ENCODE assay signal across 9 cellular contexts in the genomic region with DNA sequence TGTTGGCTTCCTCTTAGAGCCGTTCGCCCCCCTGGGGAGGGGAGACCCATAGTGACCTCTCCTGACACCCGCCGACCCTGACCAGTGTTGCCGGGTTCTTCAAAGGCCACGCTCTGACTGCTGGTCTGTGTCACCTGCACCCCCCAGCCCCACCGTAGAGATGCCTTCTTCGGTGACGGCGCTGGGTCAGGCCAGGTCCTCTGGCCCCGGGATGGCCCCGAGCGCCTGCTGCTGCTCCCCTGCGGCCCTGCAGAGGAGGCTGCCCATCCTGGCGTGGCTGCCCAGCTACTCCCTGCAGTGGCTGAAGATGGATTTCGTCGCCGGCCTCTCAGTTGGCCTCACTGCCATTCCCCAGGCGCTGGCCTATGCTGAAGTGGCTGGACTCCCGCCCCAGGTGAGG. TPM values are rescaled to one million over a fixed set of nuclear protein-coding genes. Genes with fewer than 3 reads are reported as not detected.
DNase-seq lines count a peak whose midpoint lies in the region; ATAC-seq and TF ChIP-seq lines count a peak whose summit lies in the region.
"Had no signal": no experiment of that assay in that cellular context is flagged by ENCODE, and none has a peak within 500 bp of the region (broad histone marks: within the 10 kb centered on the region; RNA-seq: fewer than 3 reads in every experiment).

No MANE protein-coding gene starts in this region.

- peak overlapping the region; percentile 99 for H2AFZ ChIP-seq in neuronal stem cell (ENCODE audit: low read length)

- H3K4ac ChIP-seq in neuronal stem cell (ENCODE audit: low read length) = no peak overlapping the region

- H3K36me3 ChIP-seq in NT2/D1 (ENCODE audit: insufficient read depth, insufficient read length, low read length) (peaks cover 44% of the 10 kb centered on the region), esophagus muscularis mucosa (peaks cover 0 to 43% (median 18%) of the 10 kb centered on the region in 4 donors), neuronal stem cell (replicated peaks in 1 of 2; ENCODE audit: control insufficient read depth in 2 of 2, insufficient read depth in 2 of 2, low read length in 2 of 2) (peaks cover 8 to 22% of the 10 kb centered on the region in 2 donors)

- peak overlapping the region; percentile 5 for H2AK5ac ChIP-seq in neuronal stem cell (ENCODE audit: low read depth, low read length)

- TF ChIP-seq EP300 in esophagus muscularis mucosa (IDR thresholded peaks at IDR 0.05) = no peak

- H3K9me3 ChIP-seq in NT2/D1 (ENCODE audit: insufficient read depth, low read length) (no peaks in the 10 kb centered on the region), esophagus muscularis mucosa (no peaks in the 10 kb centered on the region), neuronal stem cell (replicated peaks in 1 of 2; ENCODE audit: control insufficient read depth in 2 of 2, insufficient read depth in 1 of 2, low read depth in 1 of 2, low read length in 2 of 2) (no peaks in the 10 kb centered on the region)

- no peak for TF ChIP-seq POLR2A in esophagus muscularis mucosa (IDR thresholded peaks at IDR 0.05; ENCODE audit: low read depth)

- H2BK5ac ChIP-seq in neuronal stem cell (ENCODE audit: low read length) = no peak overlapping the region

- TF ChIP-seq CTCF in AG10803 (conservative IDR thresholded peaks at IDR 0.05; ENCODE audit: low read length) (no peak), esophagus muscularis mucosa (IDR thresholded peaks at IDR 0.05) (no peak)

- peak overlapping the region; percentile 85 for H3K4me3 ChIP-seq in AG10803 (ENCODE audit: low read length)
- peak overlapping the region; percentile 84 for H3K4me3 ChIP-seq in NT2/D1 (ENCODE audit: insufficient read length, low read depth)
- H3K4me3 ChIP-seq in esophagus muscularis mucosa = peak overlapping the region; percentile 84 to 100 (median 98)
- H3K4me3 ChIP-seq in neuronal stem cell (ENCODE audit: low read length in 2 of 2) = peak overlapping the region in 1 of 2 donors; percentile 61

- ATAC-seq in HG03457 (IDR thresholded peaks at IDR 0.05; ENCODE audit: unreplicated experiment) (no peak), GM21717 (IDR thresholded peaks at IDR 0.05; ENCODE audit: unreplicated experiment) (no peak)

- H3K9ac ChIP-seq in NT2/D1 (ENCODE audit: insufficient read length, low read depth) (peak overlapping the region; percentile 77), neuronal stem cell (ENCODE audit: low read depth, low read length, poor library complexity) (peak overlapping the region; percentile 25)

- no peak overlapping the region for H2BK15ac ChIP-seq in neuronal stem cell (ENCODE audit: low read length)

- H3K27me3 ChIP-seq in NT2/D1 (ENCODE audit: insufficient read depth, insufficient read length) (no peaks in the 10 kb centered on the region), esophagus muscularis mucosa (no peaks in the 10 kb centered on the region), neuronal stem cell (ENCODE audit: control insufficient read depth in 3 of 3, insufficient read depth in 3 of 3, low read depth in 1 of 3, low read length in 3 of 3) (no peaks in the 10 kb centered on the region)

- no peak overlapping the region for H2BK12ac ChIP-seq in neuronal stem cell (ENCODE audit: low read length)

- 67% methylated on average over 16 of the region's 20 CpGs for WGBS in esophagus muscularis mucosa
- WGBS in neuronal stem cell (ENCODE audit: extremely low coverage in 2 of 2, insufficient read length in 2 of 2, insufficient replicate concordance in 1 of 2), 2 donors = no CpG with 5 or more reads among the region's 20 CpGs

- H3K27ac ChIP-seq in esophagus muscularis mucosa (replicated peaks in 1 of 4) (peak overlapping the region in 2 of 4 donors; percentile 79 to 91), neuronal stem cell (replicated peaks; ENCODE audit: low read length) (no peak overlapping the region)
- H3K27ac ChIP-seq: SK-N-MC had no signal

- no peak overlapping the region for H3K18ac ChIP-seq in neuronal stem cell (ENCODE audit: low read length)

- H3K23ac ChIP-seq in neuronal stem cell (ENCODE audit: low read depth, low read length, poor library complexity) = no peak overlapping the region

- intact Hi-C loops in esophagus muscularis mucosa (cut with DNase I) = loop anchor here (2.0 kb wide), 1 partner anchor 39 kb away; a partner anchor contains a TSS

- H3K4me1 ChIP-seq in NT2/D1 (ENCODE audit: insufficient read depth, insufficient read length) (peaks cover 13% of the 10 kb centered on the region), esophagus muscularis mucosa (peaks cover 15 to 48% (median 44%) of the 10 kb centered on the region in 4 donors), neuronal stem cell (ENCODE audit: control insufficient read depth in 2 of 2, insufficient read depth in 1 of 2, low read depth in 1 of 2, low read length in 2 of 2) (peaks cover 10 to 14% of the 10 kb centered on the region in 2 donors)

- no peak overlapping the region for H4K91ac ChIP-seq in neuronal stem cell (ENCODE audit: low read depth, low read length, poor library complexity)

- no peak overlapping the region for H4K8ac ChIP-seq in neuronal stem cell (ENCODE audit: low read depth, low read length)

- H3K79me1 ChIP-seq in neuronal stem cell (ENCODE audit: low read depth, low read length) = peaks cover 2% of the 10 kb centered on the region

- H2BK120ac ChIP-seq in neuronal stem cell (ENCODE audit: low read depth, low read length) = no peak overlapping the region

- DNase-seq in AG10803 (ENCODE audit: low read depth) = no peak
- no peak for DNase-seq in NT2/D1 (ENCODE audit: low read depth, low spot score)
- no peak for DNase-seq in esophagus muscularis mucosa (ENCODE audit: extremely low spot score)
- DNase-seq in neuronal stem cell (ENCODE audit: low spot score) = no peak
- DNase-seq in stimulated activated CD4-positive, alpha-beta T cell treated with anti-CD3 and anti-CD28 coated beads, Interleukin-15, amount 100 ng/mL, for 24 hours = no peak
- DNase-seq in occipital lobe (lab: John Stamatoyannopoulos, UW) = no peak

- peak overlapping the region; percentile 85 for H3K4me2 ChIP-seq in neuronal stem cell (ENCODE audit: insufficient read depth, low read length, poor library complexity, severe bottlenecking)

- H3K14ac ChIP-seq in neuronal stem cell (ENCODE audit: low read length) = no peak overlapping the region

RNA-seq across cellular contexts. Expression of a gene that starts 1.2 kb away (rescaled TPM):
- total RNA-seq in esophagus muscularis mucosa (10 to 100 TPM; 11.3 to 13.8 (median 12.7) TPM), occipital lobe (4.8 TPM)
- polyA plus RNA-seq in neuronal stem cell (2013, experiment 1 of 2) = 14.4 TPM
- polyA plus RNA-seq in neuronal stem cell (2013, experiment 2 of 2) = 14.7 TPM

RNA-seq across cellular contexts. Expression of a gene that starts 1.3 kb away (rescaled TPM):
- total RNA-seq in esophagus muscularis mucosa = 10 to 100 TPM; 12.9 to 24.4 (median 21.3) TPM
- polyA plus RNA-seq in neuronal stem cell (2013, experiment 1 of 2) = 8.1 TPM
- polyA plus RNA-seq in neuronal stem cell (2013, experiment 2 of 2) = 7.7 TPM
- total RNA-seq in occipital lobe = 1.9 TPM

RNA-seq across cellular contexts. Expression of a gene that starts 39.3 kb away (rescaled TPM):
- total RNA-seq in esophagus muscularis mucosa = 10 to 100 TPM; 55.8 to 85.7 (median 75.9) TPM
- 17.4 TPM for polyA plus RNA-seq in neuronal stem cell (2013, experiment 1 of 2)
- polyA plus RNA-seq in neuronal stem cell (2013, experiment 2 of 2) = 18.4 TPM
- 17.5 TPM for total RNA-seq in occipital lobe

RNA-seq across cellular contexts. Expression of a gene that starts 51.6 kb away (rescaled TPM):
- total RNA-seq in esophagus muscularis mucosa (under 1 TPM in 3 of 4 donors, not detected in 1; 0.23 to 0.33 (median 0.32) TPM), occipital lobe (0.31 TPM)
- 0.20 TPM for polyA plus RNA-seq in neuronal stem cell (2013, experiment 1 of 2)
- polyA plus RNA-seq in neuronal stem cell (2013, experiment 2 of 2) = 0.22 TPM
